Comparison of ENCODE assay signal across 1 cellular context in the genomic region with DNA sequence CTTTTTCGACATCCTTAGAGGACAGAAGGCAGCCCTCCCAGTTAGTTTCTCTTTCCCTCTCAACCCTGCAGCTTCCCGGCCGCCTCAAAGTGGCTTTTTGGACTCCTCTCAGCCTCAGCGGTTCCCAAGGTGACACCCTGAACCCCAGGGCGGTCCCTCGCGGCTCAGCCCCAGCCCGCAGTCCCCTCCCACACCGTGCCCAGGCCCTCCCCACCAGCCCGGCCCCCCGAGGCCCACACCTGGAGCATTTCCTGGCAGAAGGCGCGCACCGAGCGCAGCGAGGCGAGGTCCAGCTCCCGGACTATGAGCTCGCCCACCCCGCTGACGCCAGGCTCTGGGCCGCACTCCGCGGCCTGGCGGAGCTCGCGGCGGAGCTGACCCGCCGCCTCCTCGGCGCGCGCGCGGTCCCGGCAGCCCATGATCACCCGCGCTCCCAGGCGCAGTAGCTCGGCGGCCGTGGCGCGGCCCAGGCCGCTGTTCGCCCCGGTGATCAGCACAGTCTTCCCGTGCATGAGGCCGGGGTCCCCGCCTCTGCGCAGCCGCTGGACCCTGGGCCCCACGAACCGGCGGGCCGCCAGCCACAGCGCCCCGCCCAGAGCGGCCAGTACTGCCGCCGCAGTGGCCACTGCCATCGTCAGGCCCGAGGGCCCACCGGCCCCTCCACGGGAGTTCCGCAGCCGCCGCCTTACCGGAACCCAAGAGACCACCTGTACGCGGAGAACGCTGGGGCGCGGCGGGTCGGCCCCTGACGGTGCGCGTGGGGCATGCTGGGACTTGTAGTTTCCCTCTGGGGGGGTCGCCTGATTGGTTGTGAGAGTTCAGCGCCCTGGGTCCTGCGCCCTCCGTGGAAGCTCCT.
TF ChIP-seq lines count a peak whose summit lies in the region.

A gene with protein sequence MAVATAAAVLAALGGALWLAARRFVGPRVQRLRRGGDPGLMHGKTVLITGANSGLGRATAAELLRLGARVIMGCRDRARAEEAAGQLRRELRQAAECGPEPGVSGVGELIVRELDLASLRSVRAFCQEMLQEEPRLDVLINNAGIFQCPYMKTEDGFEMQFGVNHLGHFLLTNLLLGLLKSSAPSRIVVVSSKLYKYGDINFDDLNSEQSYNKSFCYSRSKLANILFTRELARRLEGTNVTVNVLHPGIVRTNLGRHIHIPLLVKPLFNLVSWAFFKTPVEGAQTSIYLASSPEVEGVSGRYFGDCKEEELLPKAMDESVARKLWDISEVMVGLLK (minus strand): TSS at position 713 of the 856 bp plus-strand sequence. CDS start 81 bp downstream, at position 632.

TF ChIP-seq in A549, 52 proteins besides CTCF, POLR2A, EP300 and RAD21 (continued from another document):
- TF ChIP-seq PHF8 (IDR thresholded peaks at IDR 0.05; ENCODE audit: borderline replicate concordance, low read depth) (peak; percentile 99), MAZ (IDR thresholded peaks at IDR 0.05; ENCODE audit: borderline replicate concordance, low read depth, low read length) (0 out of 2 replicates have a peak, but pooled peaks have one; percentile 29), CBX2 (IDR thresholded peaks at IDR 0.05; ENCODE audit: borderline replicate concordance, low read depth) (no peak), KDM5A (IDR thresholded peaks at IDR 0.05) (peak; percentile 47; the same call in 1 of the 2 replicates), JUN (IDR thresholded peaks at IDR 0.05) (peak; percentile 67 to 91; a peak in 3 of 5 replicates), FOXS1 (CRISPR knock-in tag; IDR thresholded peaks at IDR 0.05) (no peak), RFX5 (IDR thresholded peaks at IDR 0.05) (no peak)
- TF ChIP-seq, protein P1, sequence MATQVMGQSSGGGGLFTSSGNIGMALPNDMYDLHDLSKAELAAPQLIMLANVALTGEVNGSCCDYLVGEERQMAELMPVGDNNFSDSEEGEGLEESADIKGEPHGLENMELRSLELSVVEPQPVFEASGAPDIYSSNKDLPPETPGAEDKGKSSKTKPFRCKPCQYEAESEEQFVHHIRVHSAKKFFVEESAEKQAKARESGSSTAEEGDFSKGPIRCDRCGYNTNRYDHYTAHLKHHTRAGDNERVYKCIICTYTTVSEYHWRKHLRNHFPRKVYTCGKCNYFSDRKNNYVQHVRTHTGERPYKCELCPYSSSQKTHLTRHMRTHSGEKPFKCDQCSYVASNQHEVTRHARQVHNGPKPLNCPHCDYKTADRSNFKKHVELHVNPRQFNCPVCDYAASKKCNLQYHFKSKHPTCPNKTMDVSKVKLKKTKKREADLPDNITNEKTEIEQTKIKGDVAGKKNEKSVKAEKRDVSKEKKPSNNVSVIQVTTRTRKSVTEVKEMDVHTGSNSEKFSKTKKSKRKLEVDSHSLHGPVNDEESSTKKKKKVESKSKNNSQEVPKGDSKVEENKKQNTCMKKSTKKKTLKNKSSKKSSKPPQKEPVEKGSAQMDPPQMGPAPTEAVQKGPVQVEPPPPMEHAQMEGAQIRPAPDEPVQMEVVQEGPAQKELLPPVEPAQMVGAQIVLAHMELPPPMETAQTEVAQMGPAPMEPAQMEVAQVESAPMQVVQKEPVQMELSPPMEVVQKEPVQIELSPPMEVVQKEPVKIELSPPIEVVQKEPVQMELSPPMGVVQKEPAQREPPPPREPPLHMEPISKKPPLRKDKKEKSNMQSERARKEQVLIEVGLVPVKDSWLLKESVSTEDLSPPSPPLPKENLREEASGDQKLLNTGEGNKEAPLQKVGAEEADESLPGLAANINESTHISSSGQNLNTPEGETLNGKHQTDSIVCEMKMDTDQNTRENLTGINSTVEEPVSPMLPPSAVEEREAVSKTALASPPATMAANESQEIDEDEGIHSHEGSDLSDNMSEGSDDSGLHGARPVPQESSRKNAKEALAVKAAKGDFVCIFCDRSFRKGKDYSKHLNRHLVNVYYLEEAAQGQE (IDR thresholded peaks at IDR 0.05) = 0 out of 2 replicates have a peak, but pooled peaks have one; percentile 34
